8 cellular contexts compared by ENCODE assay signal in the genomic region with DNA sequence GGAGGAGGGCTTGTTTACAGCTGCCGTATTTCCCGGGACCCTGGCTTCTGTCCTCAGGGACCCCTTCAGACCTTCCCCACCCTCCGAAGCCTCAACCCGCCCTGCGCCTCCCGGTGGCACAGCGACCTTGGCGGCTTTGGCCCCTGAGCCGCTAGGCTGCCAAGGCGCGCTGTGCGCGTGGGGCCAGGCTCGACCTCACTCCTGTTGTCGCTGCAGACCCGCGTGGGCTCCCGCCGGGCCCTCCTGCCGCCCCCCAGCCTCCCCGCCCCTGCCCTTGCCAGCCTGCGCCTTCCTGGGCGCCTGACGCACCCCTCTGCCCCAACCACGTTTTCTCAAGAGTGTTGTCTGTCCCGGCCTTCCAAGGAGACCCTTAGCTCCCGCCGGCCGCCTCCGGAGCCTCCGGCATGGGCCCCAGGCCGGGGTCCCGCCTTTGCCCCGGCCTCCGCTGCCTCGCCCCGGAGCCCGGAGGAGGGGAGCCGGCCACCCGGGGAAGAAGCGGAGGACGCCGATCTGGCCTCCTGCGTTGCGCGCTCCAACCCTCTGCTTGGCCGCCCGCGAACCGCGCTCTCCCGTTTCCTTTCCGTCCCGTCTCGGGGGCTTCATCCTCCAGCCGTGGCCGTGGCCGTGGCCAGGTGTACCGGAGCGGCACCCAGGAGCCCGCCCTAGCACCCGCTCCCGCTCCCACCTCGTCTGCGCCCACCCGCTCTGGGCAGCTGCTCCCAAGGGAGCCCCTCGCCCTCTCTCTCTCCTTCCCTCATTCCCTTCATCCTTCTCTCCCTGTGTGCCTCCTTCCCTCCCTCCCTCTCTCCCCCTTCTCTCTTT. TPM values are rescaled to one million over a fixed set of nuclear protein-coding genes. Genes with fewer than 3 reads are reported as not detected.
DNase-seq lines count a peak whose midpoint lies in the region; ATAC-seq, FAIRE-seq and TF ChIP-seq lines count a peak whose summit lies in the region.

No MANE protein-coding gene starts in this region.

- DNase-seq in HL-60 (ENCODE audit: low read depth in 1 of 2, low spot score in 1 of 2): no peak
- peak; percentile 42 for DNase-seq in activated CD8-positive, alpha-beta memory T cell treated with anti-CD3 and anti-CD28 coated beads, Interleukin-2, amount 50 U/mL, for 4 hours
- DNase-seq in fibroblast of the aortic adventitia (ENCODE audit: low read depth): peak; percentile 12
- DNase-seq in pancreas: peak in 2 of 6 donors; percentile 76 to 78
- DNase-seq in NCI-H2081 treated with DMSO at 0.1 percent for 48 hours (lab: John Stamatoyannopoulos, UW): no peak
- no peak for DNase-seq in epidermal melanocyte (ENCODE audit: insufficient read length, low spot score)
- DNase-seq in caudate nucleus (lab: John Stamatoyannopoulos, UW): no peak
- DNase-seq in D721Med (ENCODE audit: insufficient read length, low spot score): no peak

- H3K9me3 ChIP-seq in pancreas: no peaks in the 10 kb centered on the region

- H3K27ac ChIP-seq in HL-60 (replicated peaks): no peak overlapping the region
- no peak overlapping the region for H3K27ac ChIP-seq in pancreas
- no peak overlapping the region for H3K27ac ChIP-seq in caudate nucleus (ENCODE audit: low read depth, low read length)

- H3K27me3 ChIP-seq in HL-60 (ENCODE audit: insufficient read depth, poor library complexity, severe bottlenecking): peaks cover 6% of the 10 kb centered on the region
- H3K27me3 ChIP-seq in pancreas: no peaks in the 10 kb centered on the region

- ATAC-seq in pancreas: peak; percentile 61 to 86 (median 82)

- peak overlapping the region; percentile 12; the same call in 1 of the 2 replicates for H3K4me3 ChIP-seq in HL-60 (replicated peaks; ENCODE audit: insufficient read depth, low read length)
- peak overlapping the region; percentile 60 for H3K4me3 ChIP-seq in fibroblast of the aortic adventitia (ENCODE audit: low read depth, low read length)
- H3K4me3 ChIP-seq in pancreas: peak overlapping the region; percentile 44 to 54 (median 50)

- no peak for FAIRE-seq in pancreas (lab: Jason Lieb, UNC)
- FAIRE-seq in D721Med (lab: Jason Lieb, UNC): no peak

- WGBS in pancreas, 2 donors: 1% methylated on average over 47 to 67 of the region's 67 CpGs

- no peaks in the 10 kb centered on the region for H3K36me3 ChIP-seq in pancreas

- intact Hi-C loops in pancreas (cut with DNase I): no loop called here

- H3K4me1 ChIP-seq in pancreas: peaks cover 0 to 5% (median 0%) of the 10 kb centered on the region in 3 donors

- TF ChIP-seq CTCF in HL-60 (IDR thresholded peaks at IDR 0.05; ENCODE audit: insufficient read depth, low read length): no peak
- TF ChIP-seq CTCF in fibroblast of the aortic adventitia (IDR thresholded peaks at IDR 0.05; ENCODE audit: insufficient read depth, low read length): no peak
- TF ChIP-seq CTCF in pancreas (IDR thresholded peaks at IDR 0.05): no peak
- TF ChIP-seq CTCF in D721Med (IDR thresholded peaks at IDR 0.05; ENCODE audit: insufficient read depth, missing control alignments): no peak

RNA-seq across cellular contexts. Expression of a gene that starts 19.9 kb away (rescaled TPM):
- total RNA-seq in fibroblast of the aortic adventitia (ENCODE audit: low replicate concordance): 114 and 137 TPM in 2 replicates
- 10 to 100 TPM; 49.8 to 76.1 (median 62.6) TPM for total RNA-seq in pancreas
- polyA plus RNA-seq in pancreas: 10 to 100 TPM; 41.6 to 47.5 TPM

Comparison
In these comparisons a context has a peak if more than half of its experiments do, and no peak if none do; other contexts are left out.
1. DNase-seq: peak in activated CD8-positive, alpha-beta memory T cell treated with anti-CD3 and anti-CD28 coated beads, Interleukin-2, amount 50 U/mL, for 4 hours (single experiment) and fibroblast of the aortic adventitia (single experiment); none in HL-60 (0 of 2), NCI-H2081 treated with DMSO at 0.1 percent for 48 hours (single experiment), epidermal melanocyte (single experiment), caudate nucleus (0 of 61) and D721Med (single experiment).
2. Peak in every context shown above with its lines, with median percentiles within 50 percentile points of each other: H3K4me3 ChIP-seq.